ENCODE assay signal across 19 cellular contexts in genomic region chr10:9501944-9502343, GRCh38.
DNase-seq lines count a peak whose midpoint lies in the region; ATAC-seq, FAIRE-seq and TF ChIP-seq lines count a peak whose summit lies in the region.
"Had no signal": no experiment of that assay in that cellular context is flagged by ENCODE, and none has a peak within 500 bp of the region (broad histone marks: within the 10 kb centered on the region; RNA-seq: fewer than 3 reads in every experiment).

No MANE protein-coding gene starts in this region.

- H3K9me3 ChIP-seq in RWPE2 (ENCODE audit: severe bottlenecking) (no peaks in the 10 kb centered on the region), hepatocyte (ENCODE audit: low read depth) (no peaks in the 10 kb centered on the region)
- H3K9me3 ChIP-seq: HAP-1 had no signal

- H3K27me3 ChIP-seq in RWPE2 (ENCODE audit: insufficient read depth, poor library complexity, severe bottlenecking) (peaks cover 8% of the 10 kb centered on the region), bronchial epithelial cell (ENCODE audit: control insufficient read depth, insufficient read depth, low read length) (no peaks in the 10 kb centered on the region), hepatocyte (no peaks in the 10 kb centered on the region)

- no peaks in the 10 kb centered on the region for H3K4me1 Mint-ChIP-seq in naive thymus-derived CD8-positive, alpha-beta T cell
- H3K4me1 Mint-ChIP-seq in nephron progenitor cell, result no peaks in the 10 kb centered on the region
- H3K4me1 Mint-ChIP-seq: CD4-positive, alpha-beta memory T cell; GM23338 had no signal

- H3K4me1 ChIP-seq in RWPE2 (ENCODE audit: insufficient read depth, poor library complexity, severe bottlenecking) (no peaks in the 10 kb centered on the region), hepatocyte (ENCODE audit: insufficient read depth) (no peaks in the 10 kb centered on the region)
- H3K4me1 ChIP-seq: HAP-1 had no signal

- peaks cover 0 to 2% (median 0%) of the 10 kb centered on the region in 9 donors for H3K9me3 Mint-ChIP-seq in naive thymus-derived CD8-positive, alpha-beta T cell
- no peaks in the 10 kb centered on the region for H3K9me3 Mint-ChIP-seq in nephron progenitor cell
- H3K9me3 Mint-ChIP-seq: CD4-positive, alpha-beta memory T cell; GM23338 had no signal

- ATAC-seq in RWPE2 (ENCODE audit: low read depth) (peak; percentile 52; the same call in 1 of the 3 replicates), GM21576 (IDR thresholded peaks at IDR 0.05; ENCODE audit: unreplicated experiment) (no peak)
- no peak for ATAC-seq in naive thymus-derived CD8-positive, alpha-beta T cell
- ATAC-seq: GM12878, GM23338 had no signal

- no peak overlapping the region for H3K4me2 ChIP-seq in hepatocyte
- H3K4me2 ChIP-seq: GM23338 had no signal

- peaks cover 0 to 5% (median 3%) of the 10 kb centered on the region in 5 donors for H3K27me3 Mint-ChIP-seq in naive thymus-derived CD8-positive, alpha-beta T cell
- no peaks in the 10 kb centered on the region for H3K27me3 Mint-ChIP-seq in nephron progenitor cell (ENCODE audit: low read depth, poor library complexity)

- H3K27ac ChIP-seq in RWPE2 (ENCODE audit: poor library complexity, severe bottlenecking), result no peak overlapping the region
- H3K27ac ChIP-seq in hepatocyte, result peak overlapping the region; percentile 26

- H3K4me3 ChIP-seq in RWPE2 (ENCODE audit: severe bottlenecking), result no peak overlapping the region
- H3K4me3 ChIP-seq in bronchial epithelial cell (ENCODE audit: low read depth, low read length), result no peak overlapping the region
- no peak overlapping the region for H3K4me3 ChIP-seq in hepatocyte
- H3K4me3 ChIP-seq: GM12878, GM23338, HAP-1 had no signal

- no peak overlapping the region for H3K4me3 Mint-ChIP-seq in naive thymus-derived CD8-positive, alpha-beta T cell
- H3K4me3 Mint-ChIP-seq in nephron progenitor cell, result no peak overlapping the region
- H3K4me3 Mint-ChIP-seq: CD4-positive, alpha-beta memory T cell; GM23338; HFFc6 had no signal

- H2AFZ ChIP-seq in hepatocyte, result no peak overlapping the region
- H2AFZ ChIP-seq: GM23338 had no signal

- no peak overlapping the region for H3K27ac Mint-ChIP-seq in naive thymus-derived CD8-positive, alpha-beta T cell
- no peak overlapping the region for H3K27ac Mint-ChIP-seq in nephron progenitor cell
- H3K27ac Mint-ChIP-seq: CD4-positive, alpha-beta memory T cell; GM23338; HFFc6 had no signal

- DNase-seq in RWPE2 (ENCODE audit: low spot score) (no peak), bronchial epithelial cell (ENCODE audit: low read depth) (peak; percentile 79), hepatocyte (ENCODE audit: low spot score) (peak; percentile 9), nephron progenitor cell (no peak)
- DNase-seq in naive thymus-derived CD8-positive, alpha-beta T cell, result no peak
- DNase-seq: C1 segment of cervical spinal cord; Calu3; CD4-positive, alpha-beta memory T cell; COR-L47; DMS79; EL; GDM1; HFFc6 had no signal

- FAIRE-seq in bronchial epithelial cell (lab: Jason Lieb, UNC), result no peak
- FAIRE-seq: GM12878, GM19239, H54 had no signal

- no peaks in the 10 kb centered on the region for H3K36me3 Mint-ChIP-seq in naive thymus-derived CD8-positive, alpha-beta T cell
- H3K36me3 Mint-ChIP-seq in nephron progenitor cell (ENCODE audit: low read depth), result no peaks in the 10 kb centered on the region
- H3K36me3 Mint-ChIP-seq: CD4-positive, alpha-beta memory T cell had no signal

- TF ChIP-seq CTCF in RWPE2 (IDR thresholded peaks at IDR 0.05; ENCODE audit: poor library complexity, severe bottlenecking) (no peak), bronchial epithelial cell (IDR thresholded peaks at IDR 0.05; ENCODE audit: insufficient read depth, low read length, severe bottlenecking) (no peak), hepatocyte (IDR thresholded peaks at IDR 0.05; ENCODE audit: poor library complexity) (no peak), nephron progenitor cell (IDR thresholded peaks at IDR 0.05) (no peak)

- no peaks in the 10 kb centered on the region for H4K20me1 ChIP-seq in hepatocyte (ENCODE audit: insufficient read depth, poor library complexity, severe bottlenecking)

- POLR2A ChIA-PET in naive thymus-derived CD8-positive, alpha-beta T cell (lab: Charles Lee), result no interaction called here

- WGBS in hepatocyte (ENCODE audit: low lambda C conversion rate, missing lambda C conversion rate), result 72% methylated on average over 3 of the region's 3 CpGs

- no peaks in the 10 kb centered on the region for H3K36me3 ChIP-seq in RWPE2 (ENCODE audit: low read depth)
- H3K36me3 ChIP-seq in bronchial epithelial cell (ENCODE audit: control insufficient read depth, insufficient read depth, low read length), result no peaks in the 10 kb centered on the region
- H3K36me3 ChIP-seq in hepatocyte (replicated peaks; ENCODE audit: insufficient read depth, low read depth), result no peaks in the 10 kb centered on the region
- H3K36me3 ChIP-seq: HAP-1 had no signal

- no peaks in the 10 kb centered on the region for H3K79me2 ChIP-seq in hepatocyte

- H3K9me2 ChIP-seq in hepatocyte (replicated peaks; ENCODE audit: insufficient read depth), result no peaks in the 10 kb centered on the region

Comparison
In these comparisons a context has a peak if more than half of its experiments do, and no peak if none do; other contexts are left out.
1. DNase-seq: peak in bronchial epithelial cell (single experiment) and hepatocyte (single experiment); none in RWPE2 (single experiment), naive thymus-derived CD8-positive, alpha-beta T cell (0 of 10) and nephron progenitor cell (single experiment).